8 cellular contexts compared by ENCODE assay signal in the genomic region with DNA sequence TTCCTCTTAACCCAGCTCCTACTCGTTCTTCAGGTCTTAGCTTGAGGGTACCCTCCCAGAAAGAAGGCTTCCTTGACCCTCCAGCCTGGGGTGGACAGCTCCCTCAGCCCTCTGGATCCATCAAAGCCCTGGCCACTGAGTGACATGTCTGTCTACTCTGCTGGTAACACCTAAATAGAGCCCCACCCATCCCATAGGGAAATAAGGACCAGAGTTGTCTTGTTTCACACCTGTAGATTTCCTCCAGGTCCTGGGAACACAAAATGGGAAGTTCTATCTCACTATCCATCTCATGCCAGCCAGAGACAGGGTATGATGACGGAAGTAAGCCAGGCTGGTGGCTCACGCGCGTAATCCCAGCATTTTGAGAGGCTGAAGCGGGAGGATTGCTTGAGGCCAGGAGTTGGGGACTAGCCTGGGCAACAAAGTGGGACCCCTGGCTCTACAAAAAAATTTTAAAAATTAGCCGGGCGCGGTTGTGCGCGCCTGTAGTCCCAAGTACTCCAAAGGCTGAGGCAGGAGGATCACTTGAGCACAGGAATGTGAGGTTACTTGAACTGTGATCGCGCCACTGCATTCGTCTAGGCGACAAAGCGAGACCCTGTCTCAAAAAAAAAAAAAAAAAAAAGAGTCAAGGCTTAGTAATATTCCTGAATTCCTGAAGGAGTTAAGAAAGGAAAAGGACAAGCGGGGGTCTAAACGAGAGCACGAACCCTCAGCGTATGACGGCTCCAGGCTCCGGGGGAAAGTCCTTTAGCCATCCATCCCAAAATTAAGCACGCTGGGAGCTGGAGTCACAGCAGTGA. TPM values are rescaled to one million over a fixed set of nuclear protein-coding genes. Genes with fewer than 3 reads are reported as not detected.
A peak's percentile ranks its signal among the peaks of the same experiment; 100 is the strongest.
DNase-seq lines count a peak whose midpoint lies in the region; ATAC-seq lines count a peak whose summit lies in the region.

No MANE protein-coding gene starts in this region.

- H3K36me3 ChIP-seq in rectal smooth muscle tissue (ENCODE audit: control insufficient read depth, insufficient read depth, low read length), result peaks cover 25% of the 10 kb centered on the region

- H3K36me3 Mint-ChIP-seq in activated CD8-positive, alpha-beta T cell treated with anti-CD3 and anti-CD28 coated beads, Interleukin-2, amount 10 ng/mL, durations not matched to agents 7 days and 5 days (ENCODE audit: low read depth), result peaks cover 70% of the 10 kb centered on the region

- H3K27me3 Mint-ChIP-seq in activated CD8-positive, alpha-beta T cell treated with anti-CD3 and anti-CD28 coated beads, Interleukin-2, amount 10 ng/mL, durations not matched to agents 7 days and 5 days (ENCODE audit: low read depth), result no peaks in the 10 kb centered on the region

- POLR2A ChIA-PET in activated CD8-positive, alpha-beta T cell treated with anti-CD3 and anti-CD28 coated beads, Interleukin-2, amount 10 ng/mL, durations not matched to agents 7 days and 5 days (lab: Charles Lee), result interaction anchor here (0.5 to 8.3 kb wide), 14 partner anchors 10 to 419 kb away, joined by 3 to 105 read pairs (median 4); a partner anchor contains a TSS

- no peaks in the 10 kb centered on the region for H3K9me3 Mint-ChIP-seq in activated CD8-positive, alpha-beta T cell treated with anti-CD3 and anti-CD28 coated beads, Interleukin-2, amount 10 ng/mL, durations not matched to agents 7 days and 5 days (ENCODE audit: insufficient read depth)

- peaks cover 73% of the 10 kb centered on the region for H3K4me1 Mint-ChIP-seq in activated CD8-positive, alpha-beta T cell treated with anti-CD3 and anti-CD28 coated beads, Interleukin-2, amount 10 ng/mL, durations not matched to agents 7 days and 5 days (ENCODE audit: low read depth)

- peak overlapping the region; percentile 97 for H3K27ac ChIP-seq in rectal smooth muscle tissue (ENCODE audit: low read depth, low read length)

- H3K27ac Mint-ChIP-seq in activated CD8-positive, alpha-beta T cell treated with anti-CD3 and anti-CD28 coated beads, Interleukin-2, amount 10 ng/mL, durations not matched to agents 7 days and 5 days, result peak overlapping the region; percentile 98

- CTCF ChIA-PET in activated CD8-positive, alpha-beta T cell treated with anti-CD3 and anti-CD28 coated beads, Interleukin-2, amount 10 ng/mL, durations not matched to agents 7 days and 5 days (lab: Charles Lee), result interaction anchor here (0.6 to 9.3 kb wide), 29 partner anchors 8 to 704 kb away, joined by 3 to 138 read pairs (median 5); a partner anchor contains a TSS

- peaks cover 15% of the 10 kb centered on the region for H3K4me1 ChIP-seq in rectal smooth muscle tissue (ENCODE audit: control insufficient read depth, insufficient read depth, low read length)

- peak; percentile 69 for DNase-seq in activated CD8-positive, alpha-beta memory T cell treated with anti-CD3 and anti-CD28 coated beads, Interleukin-2, amount 50 U/mL, for 48 hours
- no peak for DNase-seq in activated CD8-positive, alpha-beta memory T cell treated with anti-CD3 and anti-CD28 coated beads for 24 hours
- no peak for DNase-seq in activated CD8-positive, alpha-beta T cell treated with anti-CD3 and anti-CD28 coated beads, Interleukin-2, amount 10 ng/mL, durations not matched to agents 7 days and 5 days
- DNase-seq in Right ventricle myocardium superior (no peak), NAMALWA (ENCODE audit: low spot score) (no peak), NCI-H2196 (lab: John Stamatoyannopoulos, UW; ENCODE audit: unreplicated experiment) (no peak)

- ATAC-seq in activated CD8-positive, alpha-beta T cell treated with anti-CD3 and anti-CD28 coated beads, Interleukin-2, amount 10 ng/mL, durations not matched to agents 7 days and 5 days, result no peak
- ATAC-seq in Right ventricle myocardium superior (ENCODE audit: poor library complexity), result peak; percentile 27
- ATAC-seq in GM19023 (IDR thresholded peaks at IDR 0.05; ENCODE audit: unreplicated experiment), result no peak

- H3K4me3 Mint-ChIP-seq in activated CD8-positive, alpha-beta T cell treated with anti-CD3 and anti-CD28 coated beads, Interleukin-2, amount 10 ng/mL, durations not matched to agents 7 days and 5 days, result peak overlapping the region; percentile 96

- H3K4me3 ChIP-seq in rectal smooth muscle tissue (ENCODE audit: low read length), result peak overlapping the region; percentile 97

- peak overlapping the region; percentile 98 for H3K9ac ChIP-seq in rectal smooth muscle tissue (ENCODE audit: low read length)

- H3K27me3 ChIP-seq in rectal smooth muscle tissue (ENCODE audit: control insufficient read depth, insufficient read depth, low read length), result no peaks in the 10 kb centered on the region

- intact Hi-C loops in Right ventricle myocardium superior (cut with DNase I), result loop anchor here (5.0 kb wide), 2 partner anchors 43 to 107 kb away; a partner anchor contains a TSS

RNA-seq across cellular contexts. Expression of a gene that starts 0.5 kb away (rescaled TPM):
- 10 to 100 TPM; 33.5 to 36.1 TPM for total RNA-seq in activated CD8-positive, alpha-beta T cell treated with anti-CD3 and anti-CD28 coated beads, Interleukin-2, amount 10 ng/mL, durations not matched to agents 7 days and 5 days
- 14.3 TPM for total RNA-seq in Right ventricle myocardium superior

RNA-seq across cellular contexts. Expression of a gene that starts 44.3 kb away (rescaled TPM):
- 100 to 1,000 TPM; 210 to 231 TPM for total RNA-seq in activated CD8-positive, alpha-beta T cell treated with anti-CD3 and anti-CD28 coated beads, Interleukin-2, amount 10 ng/mL, durations not matched to agents 7 days and 5 days
- 13.1 TPM for total RNA-seq in Right ventricle myocardium superior

RNA-seq across cellular contexts. Expression of a gene that starts 45.3 kb away (rescaled TPM):
- 100 to 1,000 TPM; 332 to 340 TPM for total RNA-seq in activated CD8-positive, alpha-beta T cell treated with anti-CD3 and anti-CD28 coated beads, Interleukin-2, amount 10 ng/mL, durations not matched to agents 7 days and 5 days
- total RNA-seq in Right ventricle myocardium superior, result 114 TPM

RNA-seq across cellular contexts. Expression of a gene that starts 54.5 kb away (rescaled TPM):
- 10 to 100 TPM; 10.6 to 12.8 TPM for total RNA-seq in activated CD8-positive, alpha-beta T cell treated with anti-CD3 and anti-CD28 coated beads, Interleukin-2, amount 10 ng/mL, durations not matched to agents 7 days and 5 days
- total RNA-seq in Right ventricle myocardium superior, result 2.6 TPM

Comparison
In these comparisons a context has a peak if more than half of its experiments do, and no peak if none do; other contexts are left out.
1. RNA of a gene that starts 44.3 kb away (total RNA-seq): 210 to 231 TPM in activated CD8-positive, alpha-beta T cell treated with anti-CD3 and anti-CD28 coated beads, Interleukin-2, amount 10 ng/mL, durations not matched to agents 7 days and 5 days; 13.1 TPM in Right ventricle myocardium superior (single experiment); every median in the first group is over 10 times any median in the second.